Comparison of ENCODE assay signal across 23 cellular contexts in genomic region chr2:120707816-120708215, GRCh38. TPM values are rescaled to one million over a fixed set of nuclear protein-coding genes. Genes with fewer than 3 reads are reported as not detected.
"Had no signal": no experiment of that assay in that cellular context is flagged by ENCODE, and none has a peak within 500 bp of the region (broad histone marks: within the 10 kb centered on the region; RNA-seq: fewer than 3 reads in every experiment).

No MANE protein-coding gene starts in this region.

- H3K27ac Mint-ChIP-seq: natural killer cell; progenitor cell of endocrine pancreas; stimulated activated effector memory CD8-positive, alpha-beta T cell treated with anti-CD3 and anti-CD28 coated beads, Interleukin-12 subunit alpha, Interleukin-12 subunit beta, amount 100 ng/mL, for 72 hours; stimulated activated naive CD8-positive, alpha-beta T cell treated with anti-CD3 and anti-CD28 coated beads, Interleukin-15, Interleukin-2, amounts not matched to agents 100 ng/mL and 50 ng/mL, for 24 hours had no signal

- H3K4me3 Mint-ChIP-seq: natural killer cell; neural crest cell; stimulated activated effector memory CD8-positive, alpha-beta T cell treated with anti-CD3 and anti-CD28 coated beads, Interleukin-12 subunit alpha, Interleukin-12 subunit beta, amount 100 ng/mL, for 72 hours; stimulated activated naive CD8-positive, alpha-beta T cell treated with anti-CD3 and anti-CD28 coated beads, Interleukin-15, Interleukin-2, amounts not matched to agents 100 ng/mL and 50 ng/mL, for 24 hours had no signal

- H3K27me3 ChIP-seq: esophagus muscularis mucosa, gastroesophageal sphincter, ovary had no signal

- H3K4me1 Mint-ChIP-seq: natural killer cell; stimulated activated effector memory CD8-positive, alpha-beta T cell treated with anti-CD3 and anti-CD28 coated beads, Interleukin-12 subunit alpha, Interleukin-12 subunit beta, amount 100 ng/mL, for 72 hours had no signal

- ATAC-seq: gastroesophageal sphincter; left lobe of liver; mucosa of descending colon; natural killer cell; right cardiac atrium; stimulated activated effector memory CD8-positive, alpha-beta T cell treated with anti-CD3 and anti-CD28 coated beads, Interleukin-12 subunit alpha, Interleukin-12 subunit beta, amount 100 ng/mL, for 72 hours had no signal

- H3K9me3 Mint-ChIP-seq: natural killer cell; neural crest cell; stimulated activated effector memory CD8-positive, alpha-beta T cell treated with anti-CD3 and anti-CD28 coated beads, Interleukin-12 subunit alpha, Interleukin-12 subunit beta, amount 100 ng/mL, for 72 hours; stimulated activated naive CD8-positive, alpha-beta T cell treated with anti-CD3 and anti-CD28 coated beads, Interleukin-15, Interleukin-2, amounts not matched to agents 100 ng/mL and 50 ng/mL, for 24 hours had no signal

- H3K27ac ChIP-seq: dorsolateral prefrontal cortex, epithelial cell of prostate, esophagus muscularis mucosa, gastroesophageal sphincter, ovary, tibial artery had no signal

- H3K36me3 ChIP-seq: esophagus muscularis mucosa, gastroesophageal sphincter, ovary, tibial artery had no signal

- DNase-seq: cortex of kidney; effector memory CD4-positive, alpha-beta T cell; foreskin fibroblast; glutamatergic neuron; islet precursor cell; mammary epithelial cell; mucosa of descending colon; natural killer cell; right cardiac atrium; small intestine; stimulated activated CD4-positive, alpha-beta T cell treated with anti-CD3 and anti-CD28 coated beads, Interleukin-2, amount 100 ng/mL, for 48 hours; stimulated activated CD8-positive, alpha-beta memory T cell treated with anti-CD3 and anti-CD28 coated beads, Interleukin-4, amount 100 ng/mL, for 48 hours; tibial artery had no signal

- H3K9me3 ChIP-seq: esophagus muscularis mucosa, gastroesophageal sphincter, mucosa of descending colon, ovary, tibial artery had no signal

- H3K36me3 Mint-ChIP-seq: natural killer cell; stimulated activated effector memory CD8-positive, alpha-beta T cell treated with anti-CD3 and anti-CD28 coated beads, Interleukin-12 subunit alpha, Interleukin-12 subunit beta, amount 100 ng/mL, for 72 hours had no signal

- H3K4me3 ChIP-seq: dorsolateral prefrontal cortex, esophagus muscularis mucosa, gastroesophageal sphincter, mucosa of descending colon, ovary, tibial artery had no signal

- H3K4me1 ChIP-seq: gastroesophageal sphincter, tibial artery had no signal

RNA-seq across cellular contexts. Expression of gene GLI2, which starts 27.9 kb away (rescaled TPM):
- total RNA-seq: natural killer cell had no signal
